ENCODE assay signal across 8 cellular contexts in the genomic region with DNA sequence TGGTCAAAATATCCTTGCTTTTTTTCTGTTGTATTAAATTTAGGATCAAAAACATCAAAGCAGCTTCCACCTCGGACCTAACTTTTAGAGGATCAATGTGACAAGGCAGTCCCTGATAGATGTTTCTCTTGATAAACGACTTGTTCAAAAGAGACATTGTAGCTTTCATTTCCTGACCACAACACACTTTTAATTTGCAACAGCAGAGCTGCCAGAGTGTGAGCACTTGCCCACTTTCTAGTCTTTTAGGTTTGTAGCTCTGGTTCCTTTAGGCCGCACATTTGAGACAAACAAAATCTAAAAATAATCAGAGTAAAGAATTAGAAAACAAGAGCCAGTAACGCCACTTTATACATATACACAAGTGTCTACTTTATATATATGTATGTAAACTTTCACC. TPM values are rescaled to one million over a fixed set of nuclear protein-coding genes. Genes with fewer than 3 reads are reported as not detected.
DNase-seq lines count a peak whose midpoint lies in the region; ATAC-seq and TF ChIP-seq lines count a peak whose summit lies in the region.

No MANE protein-coding gene starts in this region.

- peak overlapping the region; percentile 99 for H3K27ac ChIP-seq in Panc1 (ENCODE audit: low read length)

- H3K36me3 ChIP-seq in Panc1 (ENCODE audit: control insufficient read depth, insufficient read depth, low read length), result no peaks in the 10 kb centered on the region; the same call in 1 of the 2 replicates

- H3K9me3 ChIP-seq in Panc1 (ENCODE audit: control insufficient read depth, insufficient read depth, low read depth, low read length), result no peaks in the 10 kb centered on the region

- H3K4me1 Mint-ChIP-seq in progenitor cell of endocrine pancreas (ENCODE audit: low read depth), result peaks cover 47% of the 10 kb centered on the region

- no peak for ATAC-seq in Panc1
- no peak for ATAC-seq in GM18520 (IDR thresholded peaks at IDR 0.05; ENCODE audit: unreplicated experiment)

- BruUV-seq in Panc1 (replicated peaks; lab: Mats Ljungman, UMichigan), result no TSS peak

- H3K27me3 ChIP-seq in Panc1 (ENCODE audit: control insufficient read depth, insufficient read depth, low read length), result no peaks in the 10 kb centered on the region

- no peaks in the 10 kb centered on the region for H3K9me3 Mint-ChIP-seq in progenitor cell of endocrine pancreas (ENCODE audit: low read depth)

- peak overlapping the region; percentile 4 for H3K4me3 Mint-ChIP-seq in progenitor cell of endocrine pancreas (ENCODE audit: low read depth)

- intact Hi-C loops in Panc1 (cut with micrococcal nuclease; ENCODE audit: unreplicated experiment), result loop anchor here (1.0 to 10.0 kb wide), 5 partner anchors 46 to 702 kb away; no protein-coding TSS in a partner anchor

- H3K4me3 ChIP-seq in Panc1 (ENCODE audit: low read depth in 2 of 2, low read length in 2 of 2) (peak overlapping the region; percentile 88 to 98), fibroblast of the aortic adventitia (ENCODE audit: low read depth, low read length) (peak overlapping the region; percentile 91)

- in situ Hi-C loops in Caki2 (cut with HindIII; ENCODE audit: low pct_unique_long_range_greater_than_20kb, low sequenced_read_pairs), result no loop called here
- in situ Hi-C loops in Panc1 (cut with HindIII; ENCODE audit: low pct_unique_long_range_greater_than_20kb, low sequenced_read_pairs), result no loop called here

- DNase-seq in Caki2 (ENCODE audit: low read depth) (peak; percentile 72), Panc1 (ENCODE audit: low read depth, low spot score) (no peak), fibroblast of the aortic adventitia (ENCODE audit: low read depth) (peak; percentile 72), progenitor cell of endocrine pancreas (ENCODE audit: low spot score, unreplicated experiment) (no peak), occipital lobe (lab: John Stamatoyannopoulos, UW) (no peak), DMS53 treated with DMSO at 0.1 percent for 48 hours (lab: John Stamatoyannopoulos, UW; ENCODE audit: unreplicated experiment) (no peak)
- DNase-seq in activated CD8-positive, alpha-beta memory T cell treated with anti-CD3 and anti-CD28 coated beads, Interleukin-2, amount 50 U/mL, for 4 hours, result no peak

- H3K36me3 Mint-ChIP-seq in progenitor cell of endocrine pancreas (ENCODE audit: insufficient read depth), result no peaks in the 10 kb centered on the region

- peaks cover 49% of the 10 kb centered on the region for H3K4me1 ChIP-seq in Panc1 (ENCODE audit: control insufficient read depth, insufficient read depth, low read length)

- peak overlapping the region; percentile 3 for H3K27ac Mint-ChIP-seq in progenitor cell of endocrine pancreas

- POLR2A ChIA-PET in Panc1 (lab: Charles Lee), result interaction anchor here (0.9 kb wide), 1 partner anchor 140 kb away, joined by 3 read pairs; no protein-coding TSS in a partner anchor

- CTCF ChIA-PET in Panc1 (lab: Charles Lee), result no interaction called here

- TF ChIP-seq CTCF in Panc1 (IDR thresholded peaks at IDR 0.05), result no peak
- no peak for TF ChIP-seq CTCF in fibroblast of the aortic adventitia (IDR thresholded peaks at IDR 0.05; ENCODE audit: insufficient read depth, low read length)
- TF ChIP-seq CTCF in progenitor cell of endocrine pancreas (IDR thresholded peaks at IDR 0.05; ENCODE audit: unreplicated experiment), result no peak

- no peaks in the 10 kb centered on the region for H3K27me3 Mint-ChIP-seq in progenitor cell of endocrine pancreas

RNA-seq across cellular contexts. Expression of gene FIGN, which starts 3.1 kb away (rescaled TPM):
- 2.1 and 5.5 TPM in 2 replicates for total RNA-seq in Caki2 (2014; rRNA removed; shearing (Covaris generic); ENCODE audit: low replicate concordance)
- total RNA-seq in Panc1 (2021; ENCODE audit: unreplicated experiment), result 19.5 TPM
- 6.1 TPM for polyA plus RNA-seq in Panc1 (2012; ENCODE audit: insufficient read length)
- total RNA-seq in fibroblast of the aortic adventitia (ENCODE audit: low replicate concordance), result 2.5 and 4.1 TPM in 2 replicates
- 18.0 and 19.3 TPM in 2 replicates for total RNA-seq in progenitor cell of endocrine pancreas
- total RNA-seq in occipital lobe, result 3.4 TPM

Comparison
In these comparisons a context has a peak if more than half of its experiments do, and no peak if none do; other contexts are left out.
1. DNase-seq: peak in Caki2 (single experiment) and fibroblast of the aortic adventitia (single experiment); none in Panc1 (single experiment), progenitor cell of endocrine pancreas (single experiment), occipital lobe (single experiment), DMS53 treated with DMSO at 0.1 percent for 48 hours (single experiment) and activated CD8-positive, alpha-beta memory T cell treated with anti-CD3 and anti-CD28 coated beads, Interleukin-2, amount 50 U/mL, for 4 hours (single experiment).